In the genomic region with DNA sequence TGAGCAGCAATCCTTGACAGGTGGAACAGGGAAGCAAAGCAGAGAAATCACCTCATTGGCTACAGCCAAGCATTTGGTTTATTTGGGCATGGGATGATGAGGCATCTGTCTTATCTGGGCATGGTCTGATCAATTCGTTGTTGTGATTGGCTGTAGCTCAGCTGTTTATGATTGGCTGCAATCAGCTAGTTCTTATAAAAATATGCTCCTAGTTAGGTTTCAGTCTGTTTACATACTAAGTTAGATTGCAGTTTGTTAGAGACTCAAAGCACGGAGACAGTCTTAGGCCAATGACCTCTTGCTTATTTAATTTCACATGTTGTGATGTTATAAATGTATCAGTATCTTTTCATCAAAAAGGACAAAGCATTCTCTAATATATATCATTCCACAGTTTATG, we compare ENCODE assay signal across 21 cellular contexts.
"Had no signal": no experiment of that assay in that cellular context is flagged by ENCODE, and none has a peak within 500 bp of the region (broad histone marks: within the 10 kb centered on the region; RNA-seq: fewer than 3 reads in every experiment).

No MANE protein-coding gene starts in this region.

- H3K27me3 ChIP-seq: gastroesophageal sphincter, neutrophil, right atrium auricular region, sigmoid colon, suprapubic skin, tibial artery, upper lobe of left lung, vagina had no signal

- H3K9me3 ChIP-seq: gastroesophageal sphincter, lower lobe of right lung, neutrophil, right atrium auricular region, sigmoid colon, suprapubic skin, tibial artery, upper lobe of left lung, vagina had no signal

- H3K36me3 ChIP-seq: gastroesophageal sphincter, left ventricle myocardium inferior, lower lobe of right lung, neutrophil, right atrium auricular region, sigmoid colon, suprapubic skin, tibial artery, upper lobe of left lung, vagina had no signal

- H3K4me3 ChIP-seq: gastroesophageal sphincter, left ventricle myocardium inferior, lower lobe of right lung, right atrium auricular region, sigmoid colon, suprapubic skin, tibial artery, upper lobe of left lung, vagina had no signal

- ATAC-seq: esophagus mucosa; gastroesophageal sphincter; left cardiac atrium; lower lobe of right lung; naive thymus-derived CD4-positive, alpha-beta T cell; stimulated activated naive CD8-positive, alpha-beta T cell treated with anti-CD3 and anti-CD28 coated beads, Interleukin-15, Interleukin-2, amounts not matched to agents 100 U/mL and 50 U/mL, for 24 hours had no signal

- DNase-seq: effector memory CD4-positive, alpha-beta T cell; foreskin fibroblast; glutamatergic neuron; immature natural killer cell; left cardiac atrium; left ventricle myocardium inferior; lower lobe of right lung; naive thymus-derived CD4-positive, alpha-beta T cell; nephron progenitor cell; sigmoid colon; small intestine; stimulated activated CD4-positive, alpha-beta T cell treated with anti-CD3 and anti-CD28 coated beads, Interleukin-12 subunit alpha, Interleukin-12 subunit beta, amount 100 ng/mL, for 4 hours; stimulated activated naive CD8-positive, alpha-beta T cell treated with anti-CD3 and anti-CD28 coated beads, Interleukin-15, Interleukin-2, amounts not matched to agents 100 U/mL and 50 U/mL, for 24 hours; tibial artery; upper lobe of left lung had no signal

- H3K27ac ChIP-seq: gastroesophageal sphincter, left ventricle myocardium inferior, lower lobe of right lung, neutrophil, right atrium auricular region, sigmoid colon, suprapubic skin, tibial artery, upper lobe of left lung, vagina had no signal

- H3K4me1 ChIP-seq: gastroesophageal sphincter, left ventricle myocardium inferior, lower lobe of right lung, right atrium auricular region, suprapubic skin, tibial artery, upper lobe of left lung, vagina had no signal
